ENCODE assay signal across 22 cellular contexts in genomic region chr3:170976190-170976519, GRCh38. TPM values are rescaled to one million over a fixed set of nuclear protein-coding genes. Genes with fewer than 3 reads are reported as not detected.
"Had no signal": no experiment of that assay in that cellular context is flagged by ENCODE, and none has a peak within 500 bp of the region (broad histone marks: within the 10 kb centered on the region; RNA-seq: fewer than 3 reads in every experiment).

No MANE protein-coding gene starts in this region.

- H3K4me1 ChIP-seq: esophagus squamous epithelium, gastrocnemius medialis, parathyroid adenoma, sigmoid colon, spleen, tibial nerve, upper lobe of left lung had no signal

- ATAC-seq: effector memory CD8-positive, alpha-beta T cell; gastrocnemius medialis; left lobe of liver; mucosa of descending colon; stimulated activated naive CD8-positive, alpha-beta T cell treated with anti-CD3 and anti-CD28 coated beads, Interleukin-15, Interleukin-2, amounts not matched to agents 100 U/mL and 50 U/mL, for 24 hours had no signal

- H3K9me3 ChIP-seq: esophagus squamous epithelium, gastrocnemius medialis, mucosa of descending colon, neutrophil, sigmoid colon, spleen, thoracic aorta, tibial nerve, upper lobe of left lung had no signal

- H3K9ac ChIP-seq: parathyroid adenoma had no signal

- H3K36me3 ChIP-seq: esophagus squamous epithelium, gastrocnemius medialis, neutrophil, sigmoid colon, spleen, thoracic aorta, tibial nerve, upper lobe of left lung had no signal

- H2AFZ ChIP-seq: parathyroid adenoma had no signal

- H3K27me3 ChIP-seq: gastrocnemius medialis, neutrophil, tibial nerve, upper lobe of left lung had no signal

- DNase-seq: effector memory CD8-positive, alpha-beta T cell; erythroblast; esophagus squamous epithelium; foreskin fibroblast; gastrocnemius medialis; head of caudate nucleus; kidney; mucosa of descending colon; naive B cell; sigmoid colon; spleen; stimulated activated CD4-positive, alpha-beta T cell treated with anti-CD3 and anti-CD28 coated beads, Interleukin-4, amount 100 ng/mL, for 4 hours; stimulated activated naive CD8-positive, alpha-beta T cell treated with anti-CD3 and anti-CD28 coated beads, Interleukin-15, Interleukin-2, amounts not matched to agents 100 U/mL and 50 U/mL, for 24 hours; upper lobe of left lung had no signal

- H3K4me3 ChIP-seq: coronary artery, esophagus squamous epithelium, gastrocnemius medialis, lung, mucosa of descending colon, sigmoid colon, skin epidermis, spleen, thoracic aorta, tibial nerve, upper lobe of left lung had no signal

- H3K27ac ChIP-seq: coronary artery, esophagus squamous epithelium, gastrocnemius medialis, neutrophil, parathyroid adenoma, sigmoid colon, skin epidermis, spleen, thoracic aorta, tibial nerve, upper lobe of left lung had no signal

RNA-seq across cellular contexts. Expression of gene SLC2A2, which starts 50.4 kb away (rescaled TPM):
- polyA plus RNA-seq: lung, sigmoid colon, spleen had no signal
